13 cellular contexts compared by ENCODE assay signal in the genomic region with DNA sequence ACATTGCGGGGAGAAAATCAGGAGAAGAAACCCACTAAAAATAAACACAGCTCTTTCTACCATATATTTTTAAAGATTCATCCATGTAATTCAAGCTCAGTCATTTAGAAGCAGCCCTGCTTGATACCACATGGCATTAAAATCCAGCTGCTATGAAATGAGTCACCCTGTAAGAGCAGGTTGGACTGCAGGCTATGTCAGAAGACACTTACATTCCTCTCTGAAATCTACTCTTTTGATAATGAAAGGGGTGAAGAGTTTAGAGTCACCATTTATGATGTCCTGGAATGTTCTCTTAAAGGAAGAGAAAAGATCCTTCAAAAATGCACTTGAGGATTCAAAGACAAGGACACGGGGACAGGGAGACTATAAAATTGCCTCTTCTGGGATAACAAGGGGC.
DNase-seq lines count a peak whose midpoint lies in the region; ATAC-seq and TF ChIP-seq lines count a peak whose summit lies in the region.
"Had no signal": no experiment of that assay in that cellular context is flagged by ENCODE, and none has a peak within 500 bp of the region (broad histone marks: within the 10 kb centered on the region; RNA-seq: fewer than 3 reads in every experiment).

No MANE protein-coding gene starts in this region.

- no peak for TF ChIP-seq CTCF in HFFc6 (IDR thresholded peaks at IDR 0.05)
- TF ChIP-seq CTCF in brain microvascular endothelial cell (IDR thresholded peaks at IDR 0.05; ENCODE audit: low read depth, low read length, missing control alignments): no peak
- no peak for TF ChIP-seq CTCF in right atrium auricular region (IDR thresholded peaks at IDR 0.05)

- H3K9me3 Mint-ChIP-seq in HFFc6: no peaks in the 10 kb centered on the region
- H3K9me3 Mint-ChIP-seq in activated CD4-positive, alpha-beta T cell treated with anti-CD3 and anti-CD28 coated beads, Interleukin-2, amount 10 ng/mL, durations not matched to agents 24 days and 14 days: peaks cover 21% of the 10 kb centered on the region

- H3K27ac ChIP-seq in brain microvascular endothelial cell (no peak overlapping the region), right atrium auricular region (peak overlapping the region; percentile 58 to 70), temporal lobe (ENCODE audit: low read depth, low read length) (peak overlapping the region; percentile 80)

- H3K36me3 Mint-ChIP-seq in HFFc6 (ENCODE audit: low read depth): no peaks in the 10 kb centered on the region
- H3K36me3 Mint-ChIP-seq in activated CD4-positive, alpha-beta T cell treated with anti-CD3 and anti-CD28 coated beads, Interleukin-2, amount 10 ng/mL, durations not matched to agents 24 days and 14 days (ENCODE audit: low read depth): no peaks in the 10 kb centered on the region

- peaks cover 57% of the 10 kb centered on the region for H3K4me1 Mint-ChIP-seq in HFFc6 (ENCODE audit: low read depth)
- H3K4me1 Mint-ChIP-seq in activated CD4-positive, alpha-beta T cell treated with anti-CD3 and anti-CD28 coated beads, Interleukin-2, amount 10 ng/mL, durations not matched to agents 24 days and 14 days: no peaks in the 10 kb centered on the region
- H3K4me1 Mint-ChIP-seq: activated CD4-positive, alpha-beta memory T cell treated with anti-CD3 and anti-CD28 coated beads, Interleukin-2, amount 10 ng/mL, durations not matched to agents 7 days and 5 days; central memory CD8-positive, alpha-beta T cell had no signal

- intact Hi-C loops in activated CD4-positive, alpha-beta T cell treated with anti-CD3 and anti-CD28 coated beads, Interleukin-2, amount 10 ng/mL, durations not matched to agents 24 days and 14 days (cut with micrococcal nuclease): no loop called here

- H3K4me3 ChIP-seq in brain microvascular endothelial cell (ENCODE audit: low read depth, low read length) (no peak overlapping the region), right atrium auricular region (no peak overlapping the region)

- H3K9me3 ChIP-seq in right atrium auricular region: peaks cover 0 to 6% of the 10 kb centered on the region in 2 donors

- H3K36me3 ChIP-seq in brain microvascular endothelial cell (replicated peaks): no peaks in the 10 kb centered on the region
- no peaks in the 10 kb centered on the region for H3K36me3 ChIP-seq in right atrium auricular region

- peak overlapping the region; percentile 65 for H3K27ac Mint-ChIP-seq in HFFc6
- no peak overlapping the region for H3K27ac Mint-ChIP-seq in activated CD4-positive, alpha-beta T cell treated with anti-CD3 and anti-CD28 coated beads, Interleukin-2, amount 10 ng/mL, durations not matched to agents 24 days and 14 days
- H3K27ac Mint-ChIP-seq: activated CD4-positive, alpha-beta memory T cell treated with anti-CD3 and anti-CD28 coated beads, Interleukin-2, amount 10 ng/mL, durations not matched to agents 7 days and 5 days; stimulated activated naive B cell treated with anti-CD40 and anti-IgM and Interleukin-4, amounts not matched to agents 10 μg/mL and 1 μg/mL and 100 μg/mL, for 72 hours had no signal

- in situ Hi-C loops in brain microvascular endothelial cell (cut with HindIII; ENCODE audit: low pct_ligation_motif_present, low sequenced_read_pairs): no loop called here

- H3K4me3 Mint-ChIP-seq in HFFc6: peak overlapping the region; percentile 63
- H3K4me3 Mint-ChIP-seq in activated CD4-positive, alpha-beta T cell treated with anti-CD3 and anti-CD28 coated beads, Interleukin-2, amount 10 ng/mL, durations not matched to agents 24 days and 14 days: no peak overlapping the region
- H3K4me3 Mint-ChIP-seq: activated CD4-positive, alpha-beta memory T cell treated with anti-CD3 and anti-CD28 coated beads, Interleukin-2, amount 10 ng/mL, durations not matched to agents 7 days and 5 days; central memory CD8-positive, alpha-beta T cell; stimulated activated naive B cell treated with anti-CD40 and anti-IgM and Interleukin-4, amounts not matched to agents 10 μg/mL and 1 μg/mL and 100 μg/mL, for 72 hours had no signal

- DNase-seq in HFFc6: peak; percentile 84
- peak; percentile 68 for DNase-seq in brain microvascular endothelial cell
- no peak for DNase-seq in right atrium auricular region (ENCODE audit: low spot score)
- DNase-seq in midbrain (lab: John Stamatoyannopoulos, UW): no peak
- DNase-seq in activated CD4-positive, alpha-beta T cell treated with anti-CD3 and anti-CD28 coated beads, Interleukin-2, amount 10 ng/mL, durations not matched to agents 24 days and 14 days: no peak
- DNase-seq: activated CD4-positive, alpha-beta memory T cell treated with anti-CD3 and anti-CD28 coated beads, Interleukin-2, amount 10 ng/mL, durations not matched to agents 7 days and 5 days; NCI-H1048; SIG-M5; stimulated activated naive B cell treated with anti-CD40 and anti-IgM and Interleukin-4, amounts not matched to agents 10 μg/mL and 1 μg/mL and 100 μg/mL, for 72 hours had no signal

- no peak for ATAC-seq in GM19452 (IDR thresholded peaks at IDR 0.05; ENCODE audit: unreplicated experiment)
- ATAC-seq in GM21528 (IDR thresholded peaks at IDR 0.05; ENCODE audit: low FRiP score, unreplicated experiment): no peak
- ATAC-seq: stimulated activated naive B cell treated with anti-CD40 and anti-IgM and Interleukin-4, amounts not matched to agents 10 μg/mL and 1 μg/mL and 100 μg/mL, for 72 hours had no signal

- H3K27me3 Mint-ChIP-seq in HFFc6 (ENCODE audit: insufficient read depth): no peaks in the 10 kb centered on the region; the same call in 1 of the 2 replicates
- no peaks in the 10 kb centered on the region for H3K27me3 Mint-ChIP-seq in activated CD4-positive, alpha-beta T cell treated with anti-CD3 and anti-CD28 coated beads, Interleukin-2, amount 10 ng/mL, durations not matched to agents 24 days and 14 days
- H3K27me3 Mint-ChIP-seq: activated CD4-positive, alpha-beta memory T cell treated with anti-CD3 and anti-CD28 coated beads, Interleukin-2, amount 10 ng/mL, durations not matched to agents 7 days and 5 days had no signal

- H3K27me3 ChIP-seq in brain microvascular endothelial cell (replicated peaks) (no peaks in the 10 kb centered on the region), right atrium auricular region (no peaks in the 10 kb centered on the region)

- peaks cover 0 to 32% of the 10 kb centered on the region in 2 donors for H3K4me1 ChIP-seq in right atrium auricular region

Comparison
In these comparisons a context has a peak if more than half of its experiments do, and no peak if none do; other contexts are left out.
1. DNase-seq: peak in HFFc6 (single experiment) and brain microvascular endothelial cell (single experiment); none in right atrium auricular region (single experiment), midbrain (single experiment) and activated CD4-positive, alpha-beta T cell treated with anti-CD3 and anti-CD28 coated beads, Interleukin-2, amount 10 ng/mL, durations not matched to agents 24 days and 14 days (single experiment).